Comparison of ENCODE assay signal across 8 cellular contexts in the genomic region with DNA sequence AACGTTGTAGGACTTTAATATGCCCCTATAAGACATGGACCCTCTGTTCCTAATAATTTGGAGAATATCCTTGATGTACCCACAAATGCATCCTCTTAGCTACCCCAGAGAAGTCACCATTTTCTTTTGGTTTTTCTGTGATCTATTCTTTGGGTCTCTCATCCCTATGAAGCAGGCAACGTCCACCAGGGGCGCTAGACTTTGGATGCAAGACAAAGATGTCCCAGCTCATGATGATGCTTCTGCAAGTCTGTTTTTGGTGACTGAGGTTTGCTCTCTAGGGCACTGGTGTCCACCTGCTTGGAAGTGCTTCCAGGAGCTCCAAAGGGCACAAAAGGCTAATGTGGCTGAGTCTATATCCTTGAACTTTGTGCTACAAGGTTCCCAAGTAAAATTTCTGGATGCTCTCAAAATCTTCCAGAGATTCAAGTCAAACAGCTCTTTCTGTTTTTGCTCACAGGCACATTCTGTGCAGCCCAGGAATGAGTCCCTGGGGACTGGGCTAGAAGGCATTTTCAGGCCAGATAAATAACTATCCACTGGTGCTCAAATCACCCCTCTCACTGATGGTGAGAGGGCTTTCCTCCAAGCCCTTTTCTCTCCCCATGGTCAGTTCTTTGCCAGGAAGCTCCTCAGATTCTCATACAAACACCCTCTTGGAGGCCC.
DNase-seq lines count a peak whose midpoint lies in the region; ATAC-seq and TF ChIP-seq lines count a peak whose summit lies in the region.

No MANE protein-coding gene starts in this region.

- DNase-seq in Daoy (ENCODE audit: low read depth) (peak; percentile 51), hepatocyte (ENCODE audit: low spot score) (peak; percentile 38), thyroid gland (peak; percentile 29 to 37)
- DNase-seq in activated T-cell treated with anti-CD3 and anti-CD28 coated beads, Interleukin-2, amount 50 U/mL, for 24 hours, result peak; percentile 38

- WGBS in hepatocyte (ENCODE audit: low lambda C conversion rate, missing lambda C conversion rate), result 42% methylated on average over 3 of the region's 3 CpGs
- 26 to 27% methylated on average over 3 of the region's 3 CpGs for WGBS in thyroid gland, 2 donors

- H3K4me1 Mint-ChIP-seq in activated T-cell treated with anti-CD3 and anti-CD28 coated beads, Interleukin-2, amount 50 U/mL, for 24 hours (ENCODE audit: low read depth), result no peaks in the 10 kb centered on the region

- H3K9me3 Mint-ChIP-seq in activated T-cell treated with anti-CD3 and anti-CD28 coated beads, Interleukin-2, amount 50 U/mL, for 24 hours, result peaks cover 2% of the 10 kb centered on the region

- intact Hi-C loops in thyroid gland (cut with DNase I), result no loop called here

- no peaks in the 10 kb centered on the region for H3K36me3 Mint-ChIP-seq in activated T-cell treated with anti-CD3 and anti-CD28 coated beads, Interleukin-2, amount 50 U/mL, for 24 hours (ENCODE audit: low read depth)

- no peak overlapping the region for H3K4me2 ChIP-seq in hepatocyte

- H3K79me2 ChIP-seq in hepatocyte, result no peaks in the 10 kb centered on the region

- no peak for TF ChIP-seq POLR2A in thyroid gland (IDR thresholded peaks at IDR 0.05)

- H3K4me3 ChIP-seq in hepatocyte, result no peak overlapping the region
- no peak overlapping the region for H3K4me3 ChIP-seq in thyroid gland (replicated peaks in 1 of 3)

- ATAC-seq in HG03354 (IDR thresholded peaks at IDR 0.05; ENCODE audit: poor library complexity, severe bottlenecking, unreplicated experiment), result peak; percentile 52
- ATAC-seq in GM19467 (IDR thresholded peaks at IDR 0.05; ENCODE audit: unreplicated experiment), result no peak
- no peak for ATAC-seq in GM18873 (IDR thresholded peaks at IDR 0.05; ENCODE audit: low FRiP score, unreplicated experiment)
- no peak for ATAC-seq in HG03520 (IDR thresholded peaks at IDR 0.05; ENCODE audit: unreplicated experiment)

- no peaks in the 10 kb centered on the region for H3K4me1 ChIP-seq in hepatocyte (ENCODE audit: insufficient read depth)
- no peaks in the 10 kb centered on the region for H3K4me1 ChIP-seq in thyroid gland

- no peaks in the 10 kb centered on the region for H3K9me2 ChIP-seq in hepatocyte (replicated peaks; ENCODE audit: insufficient read depth)

- H3K36me3 ChIP-seq in hepatocyte (replicated peaks; ENCODE audit: insufficient read depth, low read depth), result no peaks in the 10 kb centered on the region
- H3K36me3 ChIP-seq in thyroid gland, result no peaks in the 10 kb centered on the region

- TF ChIP-seq CTCF in hepatocyte (IDR thresholded peaks at IDR 0.05; ENCODE audit: poor library complexity) (peak; percentile 43), thyroid gland (IDR thresholded peaks at IDR 0.05) (peak in 3 of 6 experiments; percentile 10 to 54 (median 18))

- no peak overlapping the region for H3K4me3 Mint-ChIP-seq in activated T-cell treated with anti-CD3 and anti-CD28 coated beads, Interleukin-2, amount 50 U/mL, for 24 hours

- H4K20me1 ChIP-seq in hepatocyte (ENCODE audit: insufficient read depth, poor library complexity, severe bottlenecking), result no peaks in the 10 kb centered on the region

- H3K9me3 ChIP-seq in hepatocyte (ENCODE audit: low read depth), result no peaks in the 10 kb centered on the region
- H3K9me3 ChIP-seq in thyroid gland, result no peaks in the 10 kb centered on the region

- H2AFZ ChIP-seq in hepatocyte, result no peak overlapping the region

- peaks cover 6% of the 10 kb centered on the region for H3K27me3 Mint-ChIP-seq in activated T-cell treated with anti-CD3 and anti-CD28 coated beads, Interleukin-2, amount 50 U/mL, for 24 hours

- H3K27me3 ChIP-seq in hepatocyte (no peaks in the 10 kb centered on the region), thyroid gland (no peaks in the 10 kb centered on the region)

- H3K27ac ChIP-seq in hepatocyte (no peak overlapping the region), thyroid gland (no peak overlapping the region)

- H3K27ac Mint-ChIP-seq in activated T-cell treated with anti-CD3 and anti-CD28 coated beads, Interleukin-2, amount 50 U/mL, for 24 hours, result no peak overlapping the region
